8 cellular contexts compared by ENCODE assay signal in the genomic region with DNA sequence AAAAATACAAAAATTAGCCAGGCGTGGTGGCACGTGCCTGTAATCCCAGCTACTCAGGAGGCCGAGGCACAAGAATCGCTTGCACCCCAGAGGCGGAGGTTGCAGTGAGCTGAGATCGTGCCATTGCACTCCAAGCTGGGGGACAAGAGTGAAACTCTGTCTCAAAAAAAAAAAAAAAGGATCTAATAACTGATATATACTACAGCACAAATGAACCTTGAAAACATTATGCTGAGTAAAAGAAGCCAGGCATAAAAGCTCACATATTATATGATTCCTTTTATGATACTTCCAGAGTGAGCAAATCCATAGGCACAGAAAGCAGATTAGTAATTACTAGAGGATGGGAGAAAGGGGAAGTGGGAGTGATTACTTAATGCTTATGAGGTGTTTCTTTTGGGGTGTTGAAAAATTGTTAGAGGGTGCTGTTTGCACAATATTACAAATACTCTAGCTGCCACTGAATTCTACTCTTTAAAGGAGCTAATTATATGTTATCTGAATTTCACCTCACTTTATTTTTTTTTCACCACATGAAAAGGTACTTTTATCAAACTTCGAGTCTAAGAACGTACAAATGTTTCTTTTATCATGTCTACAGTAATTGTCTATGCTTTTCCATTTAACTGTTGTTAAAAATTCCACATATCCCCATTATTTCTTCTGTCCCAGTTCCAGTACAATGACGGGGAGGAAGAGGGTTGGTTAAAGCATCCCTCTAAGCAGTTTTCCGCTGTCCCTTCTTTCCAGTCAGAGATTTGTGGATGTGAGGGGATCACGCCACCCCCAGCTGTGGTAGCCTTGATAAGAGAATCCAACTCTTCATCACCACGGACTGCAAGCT.
A peak's percentile ranks its signal among the peaks of the same experiment; 100 is the strongest.
DNase-seq lines count a peak whose midpoint lies in the region; ATAC-seq and TF ChIP-seq lines count a peak whose summit lies in the region.

No MANE protein-coding gene starts in this region.

- peak overlapping the region; percentile 38 for H3K4me3 ChIP-seq in fibroblast of pulmonary artery (replicated peaks; ENCODE audit: low read depth, low read length)
- H3K4me3 ChIP-seq in gastrocnemius medialis: peak overlapping the region in 3 of 4 donors; percentile 25 to 49 (median 47)

- intact Hi-C loops in gastrocnemius medialis (cut with DNase I; ENCODE audit: low total_unique reads): loop anchor here (5.0 kb wide), 1 partner anchor 394 kb away; no protein-coding TSS in a partner anchor

- DNase-seq in GM20000 (ENCODE audit: low spot score): peak; percentile 48
- no peak for DNase-seq in T-helper 17 cell
- no peak for DNase-seq in fibroblast of pulmonary artery (ENCODE audit: low read depth)
- no peak for DNase-seq in gastrocnemius medialis
- DNase-seq in stimulated activated CD4-positive, alpha-beta T cell treated with anti-CD3 and anti-CD28 coated beads, Interleukin-2, amount 100 ng/mL, for 24 hours: no peak
- DNase-seq in NCI-H1105 (lab: John Stamatoyannopoulos, UW): no peak
- DNase-seq in stimulated activated CD4-positive, alpha-beta T cell treated with anti-CD3 and anti-CD28 coated beads, Interleukin-15, amount 100 ng/mL, for 24 hours: no peak

- H3K27ac ChIP-seq in gastrocnemius medialis: peak overlapping the region in 1 of 4 donors; percentile 70

- peaks cover 44% of the 10 kb centered on the region for H3K27me3 Mint-ChIP-seq in T-helper 17 cell

- H3K36me3 ChIP-seq in gastrocnemius medialis: no peaks in the 10 kb centered on the region

- no peaks in the 10 kb centered on the region for H3K36me3 Mint-ChIP-seq in T-helper 17 cell (ENCODE audit: low read depth)

- TF ChIP-seq CTCF in GM20000 (IDR thresholded peaks at IDR 0.05; ENCODE audit: extremely low read depth, missing control alignments): no peak
- no peak for TF ChIP-seq CTCF in fibroblast of pulmonary artery (IDR thresholded peaks at IDR 0.05; ENCODE audit: low read length, missing control alignments)
- no peak for TF ChIP-seq CTCF in gastrocnemius medialis (IDR thresholded peaks at IDR 0.05 in 4 of 5, conservative IDR thresholded peaks at IDR 0.05 in 1 of 5)

- H3K9me3 ChIP-seq in T-helper 17 cell (ENCODE audit: control insufficient read depth, low read length, poor library complexity, severe bottlenecking) (no peaks in the 10 kb centered on the region), gastrocnemius medialis (no peaks in the 10 kb centered on the region)

- no peak for TF ChIP-seq POLR2A in gastrocnemius medialis (IDR thresholded peaks at IDR 0.05)

- H3K4me3 Mint-ChIP-seq in T-helper 17 cell: peak overlapping the region; percentile 83

- no peaks in the 10 kb centered on the region for H3K27me3 ChIP-seq in gastrocnemius medialis

- in situ Hi-C loops in gastrocnemius medialis (cut with MboI; ENCODE audit: low sequenced_read_pairs in 4 of 4): no loop called here

- H3K4me1 ChIP-seq in gastrocnemius medialis: no peaks in the 10 kb centered on the region

- ATAC-seq in T-helper 17 cell (no peak), gastrocnemius medialis (no peak), HG02938 (IDR thresholded peaks at IDR 0.05; ENCODE audit: unreplicated experiment) (no peak)

- H3K4me1 Mint-ChIP-seq in T-helper 17 cell: peaks cover 3% of the 10 kb centered on the region

- H3K27ac Mint-ChIP-seq in T-helper 17 cell: no peak overlapping the region
